Comparison of ENCODE assay signal across 8 cellular contexts in the genomic region with DNA sequence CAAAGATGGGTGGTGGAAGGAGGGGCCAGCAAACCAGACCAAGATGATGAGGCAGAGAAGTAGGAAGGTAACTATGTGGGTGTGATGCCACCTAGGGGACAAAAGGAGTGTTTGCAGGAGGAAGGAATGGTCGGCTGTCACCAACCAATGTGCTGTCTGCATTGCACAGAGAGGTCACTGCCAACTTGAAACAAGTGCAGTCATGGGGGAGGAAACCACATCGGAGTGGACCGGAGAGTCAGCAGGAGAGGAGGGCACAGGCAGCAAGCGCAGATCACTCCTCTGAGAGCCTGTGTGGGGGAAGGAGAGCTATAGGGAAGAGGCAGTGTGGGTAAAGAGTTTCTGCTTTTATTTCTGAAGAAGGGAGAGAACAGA. TPM values are rescaled to one million over a fixed set of nuclear protein-coding genes. Genes with fewer than 3 reads are reported as not detected.
DNase-seq lines count a peak whose midpoint lies in the region; ATAC-seq and TF ChIP-seq lines count a peak whose summit lies in the region.

No MANE protein-coding gene starts in this region.

- H3K79me2 ChIP-seq in OCI-LY7 (ENCODE audit: insufficient read depth, low read depth, low read length) = no peaks in the 10 kb centered on the region

- POLR2A ChIA-PET in OCI-LY7 (lab: Charles Lee) = no interaction called here

- H3K4me1 Mint-ChIP-seq in activated T-helper 1 cell treated with anti-CD3 and anti-CD28 coated beads, Interleukin-12 subunit alpha, Interleukin-12 subunit beta, Interleukin-2, Interleukin-4 antibody, amounts not matched to agents 30 ng/mL and 10 ng/mL and 1 ng/mL, durations not matched to agents 14 hours and 24 hours and 36 hours (ENCODE audit: low read depth) = no peaks in the 10 kb centered on the region

- H3K36me3 ChIP-seq in OCI-LY7 (ENCODE audit: insufficient read depth, low read length) = no peaks in the 10 kb centered on the region
- no peaks in the 10 kb centered on the region for H3K36me3 ChIP-seq in upper lobe of right lung

- H3K4me2 ChIP-seq in OCI-LY7 (ENCODE audit: low read length) = no peak overlapping the region

- H3K27ac Mint-ChIP-seq in activated T-helper 1 cell treated with anti-CD3 and anti-CD28 coated beads, Interleukin-12 subunit alpha, Interleukin-12 subunit beta, Interleukin-2, Interleukin-4 antibody, amounts not matched to agents 30 ng/mL and 10 ng/mL and 1 ng/mL, durations not matched to agents 14 hours and 24 hours and 36 hours = no peak overlapping the region

- H3K27ac ChIP-seq in OCI-LY7 (ENCODE audit: low read depth, low read length, poor library complexity, severe bottlenecking) = no peak overlapping the region
- H3K27ac ChIP-seq in foreskin keratinocyte = no peak overlapping the region
- no peak overlapping the region for H3K27ac ChIP-seq in upper lobe of right lung

- ATAC-seq in HG03575 (IDR thresholded peaks at IDR 0.05; ENCODE audit: extremely low read depth, insufficient number of reproducible peaks, low FRiP score, unreplicated experiment) = peak; percentile 67
- ATAC-seq in foreskin keratinocyte = peak; percentile 92
- peak; percentile 98 for ATAC-seq in upper lobe of right lung

- H3K9me3 ChIP-seq in OCI-LY7 (ENCODE audit: low read length) (no peaks in the 10 kb centered on the region), upper lobe of right lung (no peaks in the 10 kb centered on the region)

- BruUV-seq in OCI-LY7 (replicated peaks; lab: Mats Ljungman, UMichigan) = no TSS peak

- H3K27me3 ChIP-seq in foreskin keratinocyte = peaks cover 28% of the 10 kb centered on the region
- no peaks in the 10 kb centered on the region for H3K27me3 ChIP-seq in upper lobe of right lung

- H3K9me3 Mint-ChIP-seq in activated T-helper 1 cell treated with anti-CD3 and anti-CD28 coated beads, Interleukin-12 subunit alpha, Interleukin-12 subunit beta, Interleukin-2, Interleukin-4 antibody, amounts not matched to agents 30 ng/mL and 10 ng/mL and 1 ng/mL, durations not matched to agents 14 hours and 24 hours and 36 hours = no peaks in the 10 kb centered on the region

- H3K4me1 ChIP-seq in OCI-LY7 (ENCODE audit: insufficient read depth, low read length, poor library complexity, severe bottlenecking) = no peaks in the 10 kb centered on the region
- H3K4me1 ChIP-seq in foreskin keratinocyte = no peaks in the 10 kb centered on the region
- H3K4me1 ChIP-seq in upper lobe of right lung = peaks cover 4% of the 10 kb centered on the region

- peak; percentile 81 for TF ChIP-seq CTCF in GM20000 (IDR thresholded peaks at IDR 0.05; ENCODE audit: extremely low read depth, missing control alignments)
- peak; percentile 92 for TF ChIP-seq CTCF in OCI-LY7 (conservative IDR thresholded peaks at IDR 0.05; ENCODE audit: low read length)
- peak; percentile 88 for TF ChIP-seq CTCF in foreskin keratinocyte (conservative IDR thresholded peaks at IDR 0.05)
- peak; percentile 85 for TF ChIP-seq CTCF in upper lobe of right lung (IDR thresholded peaks at IDR 0.05)

- no peak overlapping the region for H3K4me3 ChIP-seq in OCI-LY7 (ENCODE audit: low read depth, low read length, poor library complexity, severe bottlenecking)
- no peak overlapping the region for H3K4me3 ChIP-seq in upper lobe of right lung

- peak overlapping the region; percentile 56; the same call in 1 of the 2 replicates for H2AFZ ChIP-seq in OCI-LY7 (ENCODE audit: low read length)

- intact Hi-C loops in OCI-LY7 (cut with micrococcal nuclease; ENCODE audit: unreplicated experiment) (loop anchor here (1.0 to 5.0 kb wide), 6 partner anchors 45 to 522 kb away; no protein-coding TSS in a partner anchor), upper lobe of right lung (cut with DNase I) (no loop called here)
- intact Hi-C loops in activated T-helper 1 cell treated with anti-CD3 and anti-CD28 coated beads, Interleukin-12 subunit alpha, Interleukin-12 subunit beta, Interleukin-2, Interleukin-4 antibody, amounts not matched to agents 30 ng/mL and 10 ng/mL and 1 ng/mL, durations not matched to agents 14 hours and 24 hours and 36 hours (cut with micrococcal nuclease) = loop anchor here (1.0 kb wide), 6 partner anchors 38 to 770 kb away; partner anchors contain the start of gene FGFBP2

- CTCF ChIA-PET in OCI-LY7 (lab: Charles Lee; ENCODE audit: unreplicated experiment) = no interaction called here

- H3K4me3 Mint-ChIP-seq in activated T-helper 1 cell treated with anti-CD3 and anti-CD28 coated beads, Interleukin-12 subunit alpha, Interleukin-12 subunit beta, Interleukin-2, Interleukin-4 antibody, amounts not matched to agents 30 ng/mL and 10 ng/mL and 1 ng/mL, durations not matched to agents 14 hours and 24 hours and 36 hours = no peak overlapping the region

- peak; percentile 20 for DNase-seq in DMS79 treated with DMSO at 0.1 percent for 48 hours (lab: John Stamatoyannopoulos, UW)
- peak; percentile 76 for DNase-seq in GM20000 (ENCODE audit: low spot score)
- peak; percentile 75 for DNase-seq in OCI-LY7 (ENCODE audit: low spot score)
- DNase-seq in activated T-helper 1 cell treated with anti-CD3 and anti-CD28 coated beads, Interleukin-12 subunit alpha, Interleukin-12 subunit beta, Interleukin-2, Interleukin-4 antibody, amounts not matched to agents 30 ng/mL and 10 ng/mL and 1 ng/mL, durations not matched to agents 14 hours and 24 hours and 36 hours (ENCODE audit: low spot score) = peak; percentile 27
- peak; percentile 22 to 56 for DNase-seq in foreskin keratinocyte
- DNase-seq in occipital lobe (lab: John Stamatoyannopoulos, UW) = peak; percentile 36
- no peak for DNase-seq in upper lobe of right lung

- no peaks in the 10 kb centered on the region for H4K20me1 ChIP-seq in OCI-LY7 (ENCODE audit: insufficient read depth, low read length)

- H3K36me3 Mint-ChIP-seq in activated T-helper 1 cell treated with anti-CD3 and anti-CD28 coated beads, Interleukin-12 subunit alpha, Interleukin-12 subunit beta, Interleukin-2, Interleukin-4 antibody, amounts not matched to agents 30 ng/mL and 10 ng/mL and 1 ng/mL, durations not matched to agents 14 hours and 24 hours and 36 hours (ENCODE audit: low read depth) = no peaks in the 10 kb centered on the region

- H3K27me3 Mint-ChIP-seq in activated T-helper 1 cell treated with anti-CD3 and anti-CD28 coated beads, Interleukin-12 subunit alpha, Interleukin-12 subunit beta, Interleukin-2, Interleukin-4 antibody, amounts not matched to agents 30 ng/mL and 10 ng/mL and 1 ng/mL, durations not matched to agents 14 hours and 24 hours and 36 hours (ENCODE audit: insufficient read depth) = peaks cover 11% of the 10 kb centered on the region

- no peaks in the 10 kb centered on the region for H3K9me2 ChIP-seq in OCI-LY7 (ENCODE audit: insufficient read depth, low read length)

RNA-seq across cellular contexts. Expression of gene FGFBP2, which starts 38.5 kb away (rescaled TPM):
- total RNA-seq in OCI-LY7 (2014; rRNA removed; shearing (Covaris generic)) = not detected in 2 replicates
- total RNA-seq in OCI-LY7 (2022) (not detected in 2 replicates), foreskin keratinocyte (not detected in 2 replicates), occipital lobe (not detected), upper lobe of right lung (5.6 TPM)
- 4.8 and 7.7 TPM in 2 replicates for total RNA-seq in activated T-helper 1 cell treated with anti-CD3 and anti-CD28 coated beads, Interleukin-12 subunit alpha, Interleukin-12 subunit beta, Interleukin-2, Interleukin-4 antibody, amounts not matched to agents 30 ng/mL and 10 ng/mL and 1 ng/mL, durations not matched to agents 14 hours and 24 hours and 36 hours
- not detected in 2 replicates for polyA plus RNA-seq in foreskin keratinocyte
